In genomic region chr1:86704972-86705632, GRCh38 we compare ENCODE assay signal across 8 cellular contexts. TPM values are rescaled to one million over a fixed set of nuclear protein-coding genes. Genes with fewer than 3 reads are reported as not detected.
DNase-seq lines count a peak whose midpoint lies in the region; ATAC-seq and TF ChIP-seq lines count a peak whose summit lies in the region.

No MANE protein-coding gene starts in this region.

- H3K27ac ChIP-seq in esophagus (ENCODE audit: low read depth in 2 of 2, low read length in 1 of 2) = peak overlapping the region; percentile 98 to 99

- peak overlapping the region; percentile 99 for H3K4me3 Mint-ChIP-seq in activated CD8-positive, alpha-beta T cell treated with anti-CD3 and anti-CD28 coated beads, Interleukin-2, amount 10 ng/mL, durations not matched to agents 7 days and 5 days
- peak overlapping the region; percentile 99 for H3K4me3 Mint-ChIP-seq in stimulated activated naive CD8-positive, alpha-beta T cell treated with anti-CD3 and anti-CD28 coated beads, Interleukin-15, Interleukin-2, amounts not matched to agents 100 ng/mL and 50 ng/mL, for 24 hours

- peaks cover 14% of the 10 kb centered on the region for H3K36me3 Mint-ChIP-seq in activated CD8-positive, alpha-beta T cell treated with anti-CD3 and anti-CD28 coated beads, Interleukin-2, amount 10 ng/mL, durations not matched to agents 7 days and 5 days (ENCODE audit: low read depth)
- peaks cover 7% of the 10 kb centered on the region for H3K36me3 Mint-ChIP-seq in stimulated activated naive CD8-positive, alpha-beta T cell treated with anti-CD3 and anti-CD28 coated beads, Interleukin-15, Interleukin-2, amounts not matched to agents 100 ng/mL and 50 ng/mL, for 24 hours (ENCODE audit: low read depth)

- 0 to 1% methylated on average over 41 of the region's 41 CpGs for WGBS in esophagus, 2 donors

- no peaks in the 10 kb centered on the region for H3K9me3 ChIP-seq in esophagus (ENCODE audit: control insufficient read depth in 2 of 2, insufficient read depth in 1 of 2, low read depth in 1 of 2, low read length in 1 of 2)
- no peaks in the 10 kb centered on the region for H3K9me3 ChIP-seq in mucosa of descending colon

- H3K27me3 Mint-ChIP-seq in activated CD8-positive, alpha-beta T cell treated with anti-CD3 and anti-CD28 coated beads, Interleukin-2, amount 10 ng/mL, durations not matched to agents 7 days and 5 days (ENCODE audit: low read depth) = no peaks in the 10 kb centered on the region
- no peaks in the 10 kb centered on the region for H3K27me3 Mint-ChIP-seq in stimulated activated naive CD8-positive, alpha-beta T cell treated with anti-CD3 and anti-CD28 coated beads, Interleukin-15, Interleukin-2, amounts not matched to agents 100 ng/mL and 50 ng/mL, for 24 hours

- H3K4me3 ChIP-seq in BJ (ENCODE audit: low read depth, low read length) (peak overlapping the region; percentile 86), esophagus (ENCODE audit: low read depth in 1 of 2, low read length in 2 of 2) (peak overlapping the region; percentile 93), mucosa of descending colon (peak overlapping the region; percentile 89)

- DNase-seq in BJ (ENCODE audit: low read depth) (no peak), NCI-H2227 (lab: John Stamatoyannopoulos, UW; ENCODE audit: unreplicated experiment) (peak; percentile 64), mucosa of descending colon (peak in 2 of 3 donors; percentile 66 to 83)
- DNase-seq in activated CD8-positive, alpha-beta T cell treated with anti-CD3 and anti-CD28 coated beads, Interleukin-2, amount 10 ng/mL, durations not matched to agents 7 days and 5 days = peak; percentile 46

- no peaks in the 10 kb centered on the region for H3K4me1 ChIP-seq in esophagus (ENCODE audit: control insufficient read depth in 2 of 2, insufficient read depth in 2 of 2, low read length in 1 of 2)
- H3K4me1 ChIP-seq in mucosa of descending colon (ENCODE audit: low read depth) = peaks cover 8% of the 10 kb centered on the region

- CTCF ChIA-PET in BJ (lab: Yijun Ruan, JAX) = interaction anchor here (0.6 to 4.3 kb wide), 35 partner anchors 10 to 653 kb away, joined by 3 to 41 read pairs (median 4); no protein-coding TSS in a partner anchor
- CTCF ChIA-PET in activated CD8-positive, alpha-beta T cell treated with anti-CD3 and anti-CD28 coated beads, Interleukin-2, amount 10 ng/mL, durations not matched to agents 7 days and 5 days (lab: Charles Lee) = interaction anchor here (0.7 to 4.9 kb wide), 30 partner anchors 10 to 378 kb away, joined by 3 to 104 read pairs (median 6); partner anchors contain the start of genes HS2ST1, ODF2L and SELENOF

- POLR2A ChIA-PET in BJ (lab: Charles Lee) = no interaction called here
- POLR2A ChIA-PET in activated CD8-positive, alpha-beta T cell treated with anti-CD3 and anti-CD28 coated beads, Interleukin-2, amount 10 ng/mL, durations not matched to agents 7 days and 5 days (lab: Charles Lee) = interaction anchor here (0.8 to 4.0 kb wide), 19 partner anchors 8 to 1428 kb away, joined by 3 to 40 read pairs (median 4); partner anchors contain the start of genes BCL10, HS2ST1, LMO4 and ODF2L

- peaks cover 34% of the 10 kb centered on the region for H3K4me1 Mint-ChIP-seq in activated CD8-positive, alpha-beta T cell treated with anti-CD3 and anti-CD28 coated beads, Interleukin-2, amount 10 ng/mL, durations not matched to agents 7 days and 5 days (ENCODE audit: low read depth)
- H3K4me1 Mint-ChIP-seq in stimulated activated naive CD8-positive, alpha-beta T cell treated with anti-CD3 and anti-CD28 coated beads, Interleukin-15, Interleukin-2, amounts not matched to agents 100 ng/mL and 50 ng/mL, for 24 hours (ENCODE audit: low read depth) = peaks cover 58% of the 10 kb centered on the region

- TF ChIP-seq CTCF in BJ (IDR thresholded peaks at IDR 0.05; ENCODE audit: insufficient read depth, low read depth, low read length) (no peak), mucosa of descending colon (IDR thresholded peaks at IDR 0.05) (no peak)

- ATAC-seq in GM18867 (IDR thresholded peaks at IDR 0.05; ENCODE audit: unreplicated experiment) = peak; percentile 29
- ATAC-seq in HG03066 (IDR thresholded peaks at IDR 0.05; ENCODE audit: low read depth, unreplicated experiment) = peak; percentile 35
- ATAC-seq in activated CD8-positive, alpha-beta T cell treated with anti-CD3 and anti-CD28 coated beads, Interleukin-2, amount 10 ng/mL, durations not matched to agents 7 days and 5 days = peak; percentile 23
- peak; percentile 72 for ATAC-seq in mucosa of descending colon

- H3K27me3 ChIP-seq in BJ (ENCODE audit: control insufficient read depth, insufficient read depth, low read length) (no peaks in the 10 kb centered on the region), esophagus (ENCODE audit: control insufficient read depth in 1 of 2, insufficient read depth in 2 of 2, low read length in 2 of 2) (no peaks in the 10 kb centered on the region)

- intact Hi-C loops in mucosa of descending colon (cut with DNase I, micrococcal nuclease) = no loop called here

- peak overlapping the region; percentile 98 for H3K27ac Mint-ChIP-seq in activated CD8-positive, alpha-beta T cell treated with anti-CD3 and anti-CD28 coated beads, Interleukin-2, amount 10 ng/mL, durations not matched to agents 7 days and 5 days
- peak overlapping the region; percentile 96 for H3K27ac Mint-ChIP-seq in stimulated activated naive CD8-positive, alpha-beta T cell treated with anti-CD3 and anti-CD28 coated beads, Interleukin-15, Interleukin-2, amounts not matched to agents 100 ng/mL and 50 ng/mL, for 24 hours

- no peaks in the 10 kb centered on the region for H3K36me3 ChIP-seq in BJ (ENCODE audit: control insufficient read depth, insufficient read depth, low read length)
- H3K36me3 ChIP-seq in esophagus (ENCODE audit: control insufficient read depth in 2 of 2, insufficient read depth in 2 of 2, low read length in 1 of 2) = no peaks in the 10 kb centered on the region
- H3K36me3 ChIP-seq in mucosa of descending colon (ENCODE audit: low read depth) = no peaks in the 10 kb centered on the region

- no peaks in the 10 kb centered on the region for H3K9me3 Mint-ChIP-seq in activated CD8-positive, alpha-beta T cell treated with anti-CD3 and anti-CD28 coated beads, Interleukin-2, amount 10 ng/mL, durations not matched to agents 7 days and 5 days (ENCODE audit: insufficient read depth)
- H3K9me3 Mint-ChIP-seq in stimulated activated naive CD8-positive, alpha-beta T cell treated with anti-CD3 and anti-CD28 coated beads, Interleukin-15, Interleukin-2, amounts not matched to agents 100 ng/mL and 50 ng/mL, for 24 hours = no peaks in the 10 kb centered on the region

RNA-seq across cellular contexts. Expression of gene SH3GLB1, which starts 0.7 kb away (rescaled TPM):
- polyA plus RNA-seq in BJ (2011; rRNA removed) = 33.9 and 61.9 TPM in 2 replicates
- polyA minus RNA-seq in BJ (2011; rRNA and poly(A)+ RNA removed) = 22.8 and 29.4 TPM in 2 replicates
- total RNA-seq in activated CD8-positive, alpha-beta T cell treated with anti-CD3 and anti-CD28 coated beads, Interleukin-2, amount 10 ng/mL, durations not matched to agents 7 days and 5 days = 10 to 100 TPM; 66.9 to 69.2 TPM
- polyA plus RNA-seq in esophagus = 10 to 100 TPM; 39.2 to 49.4 TPM
- 100 to 1,000 TPM; 109 to 114 (median 110) TPM for total RNA-seq in mucosa of descending colon
